ENCODE assay signal across 10 cellular contexts in genomic region chr7:151247016-151247580, GRCh38. TPM values are rescaled to one million over a fixed set of nuclear protein-coding genes. Genes with fewer than 3 reads are reported as not detected.
DNase-seq lines count a peak whose midpoint lies in the region; ATAC-seq, FAIRE-seq and TF ChIP-seq lines count a peak whose summit lies in the region.
"Had no signal": no experiment of that assay in that cellular context is flagged by ENCODE, and none has a peak within 500 bp of the region (broad histone marks: within the 10 kb centered on the region; RNA-seq: fewer than 3 reads in every experiment).

No MANE protein-coding gene starts in this region.

- peaks cover 8% of the 10 kb centered on the region for H3K9me1 ChIP-seq in K562 (ENCODE audit: control insufficient read depth, insufficient read depth, low read length)

- TF ChIP-seq CTCF in HFF-Myc (IDR thresholded peaks at IDR 0.05; ENCODE audit: low read depth, low read length, missing control alignments) (no peak), K562 (IDR thresholded peaks at IDR 0.05 in 2 of 3, conservative IDR thresholded peaks at IDR 0.05 in 1 of 3; ENCODE audit: insufficient read depth in 2 of 3, low read depth in 1 of 3, low read length in 3 of 3) (no peak), left lung (IDR thresholded peaks at IDR 0.05) (no peak), stomach (IDR thresholded peaks at IDR 0.05) (no peak)

- DNase-seq in HFF-Myc (ENCODE audit: extremely low read depth, low read depth) (no peak), K562 (ENCODE audit: extremely low read depth in 1 of 4, low spot score in 3 of 4) (peak in 1 of 4 experiments; percentile 53), left lung (no peak), stomach (no peak), left colon (no peak), GM12892 (ENCODE audit: insufficient read length) (no peak), occipital lobe (lab: John Stamatoyannopoulos, UW) (no peak)
- DNase-seq: activated CD8-positive, alpha-beta memory T cell treated with anti-CD3 and anti-CD28 coated beads, Interleukin-2, amount 50 U/mL, for 48 hours had no signal

- peaks cover 28 to 73% of the 10 kb centered on the region in 2 experiments for H3K4me1 ChIP-seq in K562 (replicated peaks in 1 of 2; ENCODE audit: control insufficient read depth in 2 of 2, insufficient read depth in 2 of 2, low read length in 2 of 2)
- peaks cover 24 to 94% of the 10 kb centered on the region in 2 donors for H3K4me1 ChIP-seq in left lung
- H3K4me1 ChIP-seq in stomach, result peaks cover 69 to 92% (median 88%) of the 10 kb centered on the region in 4 donors

- BruUV-seq in K562 (replicated peaks; lab: Mats Ljungman, UMichigan), result no TSS peak

- H3K36me3 ChIP-seq in K562 (ENCODE audit: control insufficient read depth, insufficient read depth, low read length) (no peaks in the 10 kb centered on the region), left lung (peaks cover 0 to 4% of the 10 kb centered on the region in 2 donors), stomach (peaks cover 0 to 6% (median 3%) of the 10 kb centered on the region in 4 donors)

- TF ChIP-seq POLR2A in K562 (conservative IDR thresholded peaks at IDR 0.05), result no peak
- no peak for TF ChIP-seq POLR2A in stomach (IDR thresholded peaks at IDR 0.05)
- no peak for TF ChIP-seq POLR2A in GM12892 (IDR thresholded peaks at IDR 0.05; ENCODE audit: low read depth, low read length)

- FAIRE-seq in K562 (lab: Jason Lieb, UNC) (peak; percentile 69), GM12892 (lab: Jason Lieb, UNC) (no peak)

- no peak for TF ChIP-seq RAD21 in K562 (CRISPR knock-in tag; conservative IDR thresholded peaks at IDR 0.05 in 1 of 2, IDR thresholded peaks at IDR 0.05 in 1 of 2)

- H3K9me3 ChIP-seq in K562 (replicated peaks; ENCODE audit: control insufficient read depth, insufficient read depth, low read depth, low read length) (no peaks in the 10 kb centered on the region), left lung (no peaks in the 10 kb centered on the region), stomach (no peaks in the 10 kb centered on the region)
- H3K9me3 ChIP-seq: spleen had no signal

- POLR2A ChIA-PET in K562 (lab: Yijun Ruan, JAX), result interaction anchor here (0.6 to 2.2 kb wide), 4 partner anchors 10 to 18 kb away, joined by 3 to 13 read pairs (median 3); no protein-coding TSS in a partner anchor

- ATAC-seq in K562 (0 out of 3 replicates have a peak, but pooled peaks have one; percentile 2), left lung (no peak), HG02981 (IDR thresholded peaks at IDR 0.05; ENCODE audit: unreplicated experiment) (no peak), left colon (no peak)

- TF ChIP-seq EP300 in K562 (IDR thresholded peaks at IDR 0.05; ENCODE audit: low read length) (no peak), stomach (IDR thresholded peaks at IDR 0.05) (no peak)

- no peak overlapping the region for H3K9ac ChIP-seq in K562 (ENCODE audit: insufficient read depth in 1 of 2, low read depth in 2 of 2, low read length in 2 of 2)

- 41% methylated on average over 3 of the region's 3 CpGs for WGBS in K562 (ENCODE audit: insufficient coverage, low coverage, missing lambda C conversion rate)
- WGBS in stomach, 5 donors, result 29 to 42% (median 36%) methylated on average over 3 of the region's 3 CpGs

- peak overlapping the region; percentile 46 for H3K4me3 ChIP-seq in HFF-Myc (replicated peaks; ENCODE audit: low read depth, low read length)
- H3K4me3 ChIP-seq in K562, result no peak overlapping the region
- H3K4me3 ChIP-seq in left lung, result peak overlapping the region; percentile 49 to 64
- H3K4me3 ChIP-seq in stomach, result peak overlapping the region; percentile 60 to 69 (median 66)

- H4K20me1 ChIP-seq in K562 (replicated peaks; ENCODE audit: control insufficient read depth, insufficient read depth, low read length), result peaks cover 28% of the 10 kb centered on the region; the same call in 1 of the 2 replicates

- H3K27ac ChIP-seq in K562 (ENCODE audit: extremely low read depth, low read depth, low read length) (no peak overlapping the region), left lung (peak overlapping the region in 1 of 2 donors; percentile 37), stomach (peak overlapping the region; percentile 20 to 93 (median 89))

- no peak overlapping the region for H3K4me2 ChIP-seq in K562 (ENCODE audit: insufficient read depth, low read length)

- in situ Hi-C loops in K562 (cut with MboI), result no loop called here

- CTCF ChIA-PET in K562 (lab: Yijun Ruan, JAX; ENCODE audit: low intra/inter-chr PET ratio), result interaction anchor here (1.6 kb wide), 1 partner anchor 56 kb away, joined by 11 read pairs; no protein-coding TSS in a partner anchor

- H3K27me3 ChIP-seq in K562 (ENCODE audit: control insufficient read depth in 2 of 2, insufficient read depth in 2 of 2, low read length in 2 of 2), result peaks cover 5 to 41% of the 10 kb centered on the region in 2 experiments; a peak in 4 of 5 replicates
- peaks cover 15 to 81% of the 10 kb centered on the region in 2 donors for H3K27me3 ChIP-seq in left lung
- H3K27me3 ChIP-seq in stomach, result peaks cover 0 to 45% (median 21%) of the 10 kb centered on the region in 3 donors

- no peaks in the 10 kb centered on the region for H3K79me2 ChIP-seq in K562 (ENCODE audit: control insufficient read depth, insufficient read depth, low read length)

- no peak overlapping the region for H2AFZ ChIP-seq in K562 (ENCODE audit: low read depth, low read length)

- intact Hi-C loops in K562 (cut with micrococcal nuclease) (no loop called here), left lung (cut with DNase I) (loop anchor here in 1 of 2 donors (10.0 kb wide), 1 partner anchor 58 kb away; no protein-coding TSS in a partner anchor), stomach (cut with DNase I; ENCODE audit: low total_unique reads) (loop anchor here (10.0 kb wide), 1 partner anchor 58 kb away; no protein-coding TSS in a partner anchor), left colon (cut with DNase I, micrococcal nuclease) (loop anchor here in 1 of 2 donors (10.0 kb wide), 1 partner anchor 58 kb away; no protein-coding TSS in a partner anchor)

RNA-seq across cellular contexts. Expression of gene SMARCD3, which starts 1.4 kb away (rescaled TPM):
- 10.6 and 29.3 TPM in 2 replicates for total RNA-seq in K562 (2011; cell fraction: chromatin; rRNA removed; ENCODE audit: low replicate concordance)
- 11.1 and 13.0 TPM in 2 replicates for total RNA-seq in K562 (2011; cell fraction: nucleolus; rRNA removed)
- 9.4 and 19.5 TPM in 2 replicates for total RNA-seq in K562 (2011; cell fraction: nucleoplasm; rRNA removed)
- total RNA-seq in K562 (2014; rRNA removed) (2.2 and 2.9 TPM in 2 replicates), K562 (2014; rRNA removed; fragmentation: Illumina TruSeq; extraction: Trizol) (1.2 and 1.3 TPM in 2 replicates), K562 (2015; rRNA removed; fragmentation: Illumina TruSeq; extraction: Trizol) (1.5 and 1.8 TPM in 2 replicates), K562 (2021) (2.3 and 3.6 TPM in 2 replicates), left lung (10 to 100 TPM; 45.5 to 49.4 TPM), stomach (100 to 1,000 TPM in 1 of 5 donors, 10 to 100 TPM in 4; 11.6 to 105 (median 22.5) TPM), left colon (1 to 10 TPM; 4.3 to 9.8 TPM), occipital lobe (147 TPM)
- polyA plus RNA-seq in K562 (2011; rRNA removed) (2.7 and 4.6 TPM in 2 replicates), K562 (2014; fragmentation: Illumina TruSeq; extraction: Trizol) (1.9 and 2.6 TPM in 2 replicates), K562 (2014; fragmentation: Nextera tagmentation; extraction: Ambion mirVana) (under 1 TPM; 0.43 to 0.46 TPM), K562 (2014; rRNA removed) (2.6 and 3.0 TPM in 2 replicates), stomach (10 to 100 TPM; 27.4 to 43.5 (median 38.6) TPM)
- 3.2 and 4.4 TPM in 2 replicates for polyA plus RNA-seq in K562 (2011; cell fraction: cytosol; rRNA removed)
- 26.3 and 28.4 TPM in 2 replicates for polyA plus RNA-seq in K562 (2011; cell fraction: nucleus; rRNA removed)
- 6.9 and 15.2 TPM in 2 replicates for polyA plus RNA-seq in K562 (2012)
- polyA minus RNA-seq in K562 (2011; rRNA and poly(A)+ RNA removed), result 1.2 and 1.3 TPM in 2 replicates
- 1.9 and 2.6 TPM in 2 replicates for polyA minus RNA-seq in K562 (2011; cell fraction: cytosol; rRNA and poly(A)+ RNA removed)
- 3.0 and 3.2 TPM in 2 replicates for polyA minus RNA-seq in K562 (2011; cell fraction: nucleus; rRNA and poly(A)+ RNA removed)
- 2.2 TPM for polyA plus RNA-seq in GM12892 (2012; ENCODE audit: missing spikeins)

RNA-seq across cellular contexts. Expression of gene CHPF2, which starts 14.8 kb away (rescaled TPM):
- 109 and 238 TPM in 2 replicates for total RNA-seq in K562 (2011; cell fraction: chromatin; rRNA removed; ENCODE audit: low replicate concordance)
- 182 and 210 TPM in 2 replicates for total RNA-seq in K562 (2011; cell fraction: nucleolus; rRNA removed)
- total RNA-seq in K562 (2011; cell fraction: nucleoplasm; rRNA removed), result 98.1 and 129 TPM in 2 replicates
- 18.8 and 21.4 TPM in 2 replicates for total RNA-seq in K562 (2014; rRNA removed)
- total RNA-seq in K562 (2014; rRNA removed; fragmentation: Illumina TruSeq; extraction: Trizol), result 6.1 and 7.1 TPM in 2 replicates
- 12.0 and 13.1 TPM in 2 replicates for total RNA-seq in K562 (2015; rRNA removed; fragmentation: Illumina TruSeq; extraction: Trizol)
- 29.7 and 32.8 TPM in 2 replicates for total RNA-seq in K562 (2021)
- polyA plus RNA-seq in K562 (2011; rRNA removed), result 10.5 and 14.3 TPM in 2 replicates
- polyA plus RNA-seq in K562 (2011; cell fraction: cytosol; rRNA removed), result 10.5 and 18.5 TPM in 2 replicates
- 112 and 142 TPM in 2 replicates for polyA plus RNA-seq in K562 (2011; cell fraction: nucleus; rRNA removed)
- polyA plus RNA-seq in K562 (2012), result 13.7 and 35.4 TPM in 2 replicates
- polyA plus RNA-seq in K562 (2014; fragmentation: Illumina TruSeq; extraction: Trizol), result 8.4 and 10.8 TPM in 2 replicates
- under 1 TPM; 0.08 to 0.24 TPM for polyA plus RNA-seq in K562 (2014; fragmentation: Nextera tagmentation; extraction: Ambion mirVana)
- 17.8 and 18.3 TPM in 2 replicates for polyA plus RNA-seq in K562 (2014; rRNA removed)
- 16.5 and 17.8 TPM in 2 replicates for polyA minus RNA-seq in K562 (2011; rRNA and poly(A)+ RNA removed)
- 16.9 and 19.6 TPM in 2 replicates for polyA minus RNA-seq in K562 (2011; cell fraction: cytosol; rRNA and poly(A)+ RNA removed)
- 86.3 and 114 TPM in 2 replicates for polyA minus RNA-seq in K562 (2011; cell fraction: nucleus; rRNA and poly(A)+ RNA removed)
- 10 to 100 TPM; 44.0 to 53.8 TPM for total RNA-seq in left lung
- total RNA-seq in stomach, result 100 to 1,000 TPM in 1 of 5 donors, 10 to 100 TPM in 4; 12.8 to 100 (median 66.9) TPM
- polyA plus RNA-seq in stomach, result 10 to 100 TPM in 2 of 3 donors, 1 to 10 TPM in 1; 5.8 to 15.5 (median 13.8) TPM
- 10 to 100 TPM; 46.8 to 48.8 TPM for total RNA-seq in left colon
- polyA plus RNA-seq in GM12892 (2012; ENCODE audit: missing spikeins), result 7.5 TPM
- 19.0 TPM for total RNA-seq in occipital lobe

RNA-seq across cellular contexts. Expression of gene ABCF2, which starts 20.1 kb away (rescaled TPM):
- total RNA-seq in K562 (2011; cell fraction: chromatin; rRNA removed; ENCODE audit: low replicate concordance), result 65.4 and 103 TPM in 2 replicates
- total RNA-seq in K562 (2011; cell fraction: nucleolus; rRNA removed), result 49.7 and 54.7 TPM in 2 replicates
- total RNA-seq in K562 (2011; cell fraction: nucleoplasm; rRNA removed), result 43.1 and 48.4 TPM in 2 replicates
- total RNA-seq in K562 (2014; rRNA removed) (117 and 145 TPM in 2 replicates), K562 (2014; rRNA removed; fragmentation: Illumina TruSeq; extraction: Trizol) (79.5 and 110 TPM in 2 replicates), K562 (2015; rRNA removed; fragmentation: Illumina TruSeq; extraction: Trizol) (113 TPM in 2 replicates), K562 (2021) (122 and 129 TPM in 2 replicates), left lung (10 to 100 TPM; 27.1 to 40.6 TPM), stomach (10 to 100 TPM in 3 of 5 donors, 1 to 10 TPM in 2; 5.2 to 28.0 (median 13.4) TPM), left colon (10 to 100 TPM; 27.9 to 28.0 TPM), occipital lobe (29.5 TPM)
- polyA plus RNA-seq in K562 (2011; rRNA removed) (43.1 and 62.1 TPM in 2 replicates), K562 (2014; fragmentation: Illumina TruSeq; extraction: Trizol) (165 and 177 TPM in 2 replicates), K562 (2014; fragmentation: Nextera tagmentation; extraction: Ambion mirVana) (100 to 1,000 TPM; 103 to 224 TPM), K562 (2014; rRNA removed) (88.2 and 97.5 TPM in 2 replicates), stomach (10 to 100 TPM; 14.3 to 16.3 (median 16.1) TPM)
- 54.5 and 89.8 TPM in 2 replicates for polyA plus RNA-seq in K562 (2011; cell fraction: cytosol; rRNA removed)
- 36.6 and 65.1 TPM in 2 replicates for polyA plus RNA-seq in K562 (2011; cell fraction: nucleus; rRNA removed)
- 64.0 and 75.1 TPM in 2 replicates for polyA plus RNA-seq in K562 (2012)
- polyA minus RNA-seq in K562 (2011; rRNA and poly(A)+ RNA removed), result 49.7 and 116 TPM in 2 replicates
- polyA minus RNA-seq in K562 (2011; cell fraction: cytosol; rRNA and poly(A)+ RNA removed), result 23.5 and 52.3 TPM in 2 replicates
- 17.1 and 26.5 TPM in 2 replicates for polyA minus RNA-seq in K562 (2011; cell fraction: nucleus; rRNA and poly(A)+ RNA removed)
- 27.1 TPM for polyA plus RNA-seq in GM12892 (2012; ENCODE audit: missing spikeins)

RNA-seq across cellular contexts. Expression of gene H2BK1, which starts 36.8 kb away (rescaled TPM):
- 1.00 TPM in 1 of 2 replicates, not detected in the other for total RNA-seq in K562 (2011; cell fraction: chromatin; rRNA removed; ENCODE audit: low replicate concordance)
- 1.6 and 4.0 TPM in 2 replicates for total RNA-seq in K562 (2011; cell fraction: nucleolus; rRNA removed)
- 1.2 TPM in 1 of 2 replicates, not detected in the other for total RNA-seq in K562 (2011; cell fraction: nucleoplasm; rRNA removed)
- total RNA-seq in K562 (2014; rRNA removed) (not detected in 2 replicates), K562 (2014; rRNA removed; fragmentation: Illumina TruSeq; extraction: Trizol) (not detected in 2 replicates), K562 (2015; rRNA removed; fragmentation: Illumina TruSeq; extraction: Trizol) (not detected in 2 replicates), K562 (2021) (not detected in 2 replicates), left lung (not detected), stomach (not detected), left colon (not detected), occipital lobe (not detected)
- polyA plus RNA-seq in K562 (2011; rRNA removed) (not detected in 2 replicates), K562 (2014; fragmentation: Illumina TruSeq; extraction: Trizol) (not detected in 2 replicates), K562 (2014; fragmentation: Nextera tagmentation; extraction: Ambion mirVana) (not detected), K562 (2014; rRNA removed) (not detected in 2 replicates), stomach (not detected)
- not detected in 2 replicates for polyA plus RNA-seq in K562 (2011; cell fraction: cytosol; rRNA removed)
- 0.53 TPM in 1 of 2 replicates, not detected in the other for polyA plus RNA-seq in K562 (2011; cell fraction: nucleus; rRNA removed)
- polyA plus RNA-seq in K562 (2012), result not detected in 2 replicates
- polyA minus RNA-seq in K562 (2011; rRNA and poly(A)+ RNA removed), result not detected in 2 replicates
- polyA minus RNA-seq in K562 (2011; cell fraction: cytosol; rRNA and poly(A)+ RNA removed), result not detected in 2 replicates
- not detected in 2 replicates for polyA minus RNA-seq in K562 (2011; cell fraction: nucleus; rRNA and poly(A)+ RNA removed)
- polyA plus RNA-seq in GM12892 (2012; ENCODE audit: missing spikeins), result not detected
- total RNA-seq: spleen had no signal
